In genomic region chr15:48178612-48178931, GRCh38 we compare ENCODE assay signal across 10 cellular contexts. TPM values are rescaled to one million over a fixed set of nuclear protein-coding genes. Genes with fewer than 3 reads are reported as not detected.
DNase-seq lines count a peak whose midpoint lies in the region; ATAC-seq, FAIRE-seq and TF ChIP-seq lines count a peak whose summit lies in the region.
"Had no signal": no experiment of that assay in that cellular context is flagged by ENCODE, and none has a peak within 500 bp of the region (broad histone marks: within the 10 kb centered on the region; RNA-seq: fewer than 3 reads in every experiment).

No MANE protein-coding gene starts in this region.

- no peak for FAIRE-seq in GM12891 (lab: Jason Lieb, UNC)

- H3K4me1 ChIP-seq in iPS-20b (ENCODE audit: insufficient read depth, low read length) = peaks cover 22% of the 10 kb centered on the region
- H3K4me1 ChIP-seq in stomach = peaks cover 0 to 24% (median 13%) of the 10 kb centered on the region in 4 donors

- no peaks in the 10 kb centered on the region for H3K27me3 ChIP-seq in iPS-20b (ENCODE audit: insufficient read depth, low read length)
- peaks cover 0 to 10% (median 4%) of the 10 kb centered on the region in 3 donors for H3K27me3 ChIP-seq in stomach
- H3K27me3 ChIP-seq: thyroid gland had no signal

- H3K36me3 ChIP-seq in iPS-20b (ENCODE audit: insufficient read depth, low read depth, low read length) (0 out of 2 replicates have a peak, but pooled peaks cover 6% of the 10 kb centered on the region), stomach (no peaks in the 10 kb centered on the region)
- H3K36me3 ChIP-seq: thyroid gland had no signal

- H3K27ac Mint-ChIP-seq in activated CD8-positive, alpha-beta T cell treated with anti-CD3 and anti-CD28 coated beads, Interleukin-2, amount 10 ng/mL, durations not matched to agents 7 days and 5 days = no peak overlapping the region

- peaks cover 15% of the 10 kb centered on the region for H3K36me3 Mint-ChIP-seq in activated CD8-positive, alpha-beta T cell treated with anti-CD3 and anti-CD28 coated beads, Interleukin-2, amount 10 ng/mL, durations not matched to agents 7 days and 5 days (ENCODE audit: low read depth)

- TF ChIP-seq EP300 in stomach (IDR thresholded peaks at IDR 0.05) = no peak

- intact Hi-C loops in stomach (cut with DNase I; ENCODE audit: low total_unique reads) = no loop called here

- CTCF ChIA-PET in activated CD8-positive, alpha-beta T cell treated with anti-CD3 and anti-CD28 coated beads, Interleukin-2, amount 10 ng/mL, durations not matched to agents 7 days and 5 days (lab: Charles Lee) = no interaction called here

- WGBS in stomach, 5 donors = 80 to 87% (median 85%) methylated on average over 1 of the region's 1 CpG

- H3K4me3 ChIP-seq in iPS-20b (ENCODE audit: low read length) (peak overlapping the region; percentile 86), stomach (peak overlapping the region; percentile 61 to 76 (median 72))

- peak; percentile 21 for DNase-seq in NCI-H510A treated with DMSO at 0.1 percent for 48 hours (lab: John Stamatoyannopoulos, UW)
- DNase-seq in NCI-H510A (lab: John Stamatoyannopoulos, UW) = no peak
- no peak for DNase-seq in activated CD8-positive, alpha-beta T cell treated with anti-CD3 and anti-CD28 coated beads, Interleukin-2, amount 10 ng/mL, durations not matched to agents 7 days and 5 days
- DNase-seq in stomach = no peak
- no peak for DNase-seq in GM12891 (ENCODE audit: insufficient read length, low spot score)
- DNase-seq in ureter (ENCODE audit: low spot score) = no peak

- peaks cover 24% of the 10 kb centered on the region for H3K4me1 Mint-ChIP-seq in activated CD8-positive, alpha-beta T cell treated with anti-CD3 and anti-CD28 coated beads, Interleukin-2, amount 10 ng/mL, durations not matched to agents 7 days and 5 days (ENCODE audit: low read depth)

- TF ChIP-seq POLR2A in stomach (IDR thresholded peaks at IDR 0.05) = no peak
- no peak for TF ChIP-seq POLR2A in GM12891 (IDR thresholded peaks at IDR 0.05; ENCODE audit: low read depth, low read length)

- peak overlapping the region; percentile 87; the same call in 1 of the 2 replicates for H3K9ac ChIP-seq in iPS-20b (ENCODE audit: low read depth, low read length)

- H3K9me3 Mint-ChIP-seq in activated CD8-positive, alpha-beta T cell treated with anti-CD3 and anti-CD28 coated beads, Interleukin-2, amount 10 ng/mL, durations not matched to agents 7 days and 5 days (ENCODE audit: insufficient read depth) = no peaks in the 10 kb centered on the region

- peaks cover 16% of the 10 kb centered on the region for H3K27me3 Mint-ChIP-seq in activated CD8-positive, alpha-beta T cell treated with anti-CD3 and anti-CD28 coated beads, Interleukin-2, amount 10 ng/mL, durations not matched to agents 7 days and 5 days (ENCODE audit: low read depth)

- no peaks in the 10 kb centered on the region for H3K9me3 ChIP-seq in iPS-20b (ENCODE audit: insufficient read depth, low read depth, low read length)
- H3K9me3 ChIP-seq in stomach = no peaks in the 10 kb centered on the region
- H3K9me3 ChIP-seq: thyroid gland had no signal

- POLR2A ChIA-PET in activated CD8-positive, alpha-beta T cell treated with anti-CD3 and anti-CD28 coated beads, Interleukin-2, amount 10 ng/mL, durations not matched to agents 7 days and 5 days (lab: Charles Lee) = interaction anchor here (1.8 kb wide), 1 partner anchor 154 kb away, joined by 13 read pairs; no protein-coding TSS in a partner anchor

- H3K4me3 Mint-ChIP-seq in activated CD8-positive, alpha-beta T cell treated with anti-CD3 and anti-CD28 coated beads, Interleukin-2, amount 10 ng/mL, durations not matched to agents 7 days and 5 days = peak overlapping the region; percentile 56

- no peak for TF ChIP-seq CTCF in stomach (IDR thresholded peaks at IDR 0.05)

- H3K27ac ChIP-seq in iPS-20b (ENCODE audit: low read length) (peak overlapping the region; percentile 79), stomach (peak overlapping the region in 3 of 5 donors; percentile 83 to 95 (median 91))
- H3K27ac ChIP-seq: thyroid gland had no signal

- ATAC-seq in activated CD8-positive, alpha-beta T cell treated with anti-CD3 and anti-CD28 coated beads, Interleukin-2, amount 10 ng/mL, durations not matched to agents 7 days and 5 days = no peak
- ATAC-seq in GM18909 (IDR thresholded peaks at IDR 0.05; ENCODE audit: poor library complexity, unreplicated experiment) = no peak

TF ChIP-seq in GM12891, 5 proteins besides CTCF, POLR2A, EP300 and RAD21:
- TF ChIP-seq POU2F2 (IDR thresholded peaks at IDR 0.05; ENCODE audit: low read depth, low read length) (no peak), SPI1 (IDR thresholded peaks at IDR 0.05; ENCODE audit: low read depth, low read length) (no peak), TAF1 (IDR thresholded peaks at IDR 0.05; ENCODE audit: low read depth, low read length) (no peak), PAX5 (IDR thresholded peaks at IDR 0.05; ENCODE audit: insufficient read depth, low read length, severe bottlenecking) (no peak), POLR2AphosphoS5 (IDR thresholded peaks at IDR 0.05; ENCODE audit: low read depth, low read length) (no peak)

RNA-seq across cellular contexts. Expression of gene MYEF2, which starts 0.5 kb away (rescaled TPM):
- 10 to 100 TPM; 25.4 to 28.5 TPM for total RNA-seq in activated CD8-positive, alpha-beta T cell treated with anti-CD3 and anti-CD28 coated beads, Interleukin-2, amount 10 ng/mL, durations not matched to agents 7 days and 5 days
- total RNA-seq in stomach (100 to 1,000 TPM in 1 of 5 donors, 10 to 100 TPM in 4; 19.9 to 193 (median 61.9) TPM), ureter (20.1 TPM)
- 1 to 10 TPM; 6.0 to 7.5 (median 6.2) TPM for polyA plus RNA-seq in stomach
- polyA plus RNA-seq in GM12891 (2012; ENCODE audit: low read depth, missing spikeins) = 17.7 TPM

RNA-seq across cellular contexts. Expression of gene CTXN2, which starts 12.9 kb away (rescaled TPM):
- total RNA-seq in activated CD8-positive, alpha-beta T cell treated with anti-CD3 and anti-CD28 coated beads, Interleukin-2, amount 10 ng/mL, durations not matched to agents 7 days and 5 days = not detected
- total RNA-seq in stomach (under 1 TPM in 1 of 5 donors, not detected in 4; 0.18 TPM), ureter (not detected)
- under 1 TPM in 1 of 3 donors, not detected in 2; 0.05 TPM for polyA plus RNA-seq in stomach
- polyA plus RNA-seq in GM12891 (2012; ENCODE audit: low read depth, missing spikeins) = not detected
- total RNA-seq: T-helper 2 cell treated with Interferon-gamma antibody and Interleukin-4, amounts not matched to agents 100 ng/mL and 5 ng/mL, for 36 hours; thyroid gland had no signal

RNA-seq across cellular contexts. Expression of gene SLC12A1, which starts 27.5 kb away (rescaled TPM):
- not detected for total RNA-seq in activated CD8-positive, alpha-beta T cell treated with anti-CD3 and anti-CD28 coated beads, Interleukin-2, amount 10 ng/mL, durations not matched to agents 7 days and 5 days
- under 1 TPM in 1 of 5 donors, not detected in 4; 0.92 TPM for total RNA-seq in stomach
- polyA plus RNA-seq in stomach = not detected
- polyA plus RNA-seq in GM12891 (2012; ENCODE audit: low read depth, missing spikeins) = 0.01 TPM
- total RNA-seq in ureter = not detected
- total RNA-seq: T-helper 2 cell treated with Interferon-gamma antibody and Interleukin-4, amounts not matched to agents 100 ng/mL and 5 ng/mL, for 36 hours; thyroid gland had no signal

RNA-seq across cellular contexts. Expression of gene SLC24A5, which starts 57.8 kb away (rescaled TPM):
- not detected for total RNA-seq in activated CD8-positive, alpha-beta T cell treated with anti-CD3 and anti-CD28 coated beads, Interleukin-2, amount 10 ng/mL, durations not matched to agents 7 days and 5 days
- not detected for total RNA-seq in stomach
- polyA plus RNA-seq in stomach = under 1 TPM in 1 of 3 donors, not detected in 2; 0.13 TPM
- not detected for polyA plus RNA-seq in GM12891 (2012; ENCODE audit: low read depth, missing spikeins)
- not detected for total RNA-seq in ureter
- total RNA-seq: T-helper 2 cell treated with Interferon-gamma antibody and Interleukin-4, amounts not matched to agents 100 ng/mL and 5 ng/mL, for 36 hours; thyroid gland had no signal
